Comparison of ENCODE assay signal across 37 cellular contexts in the genomic region with DNA sequence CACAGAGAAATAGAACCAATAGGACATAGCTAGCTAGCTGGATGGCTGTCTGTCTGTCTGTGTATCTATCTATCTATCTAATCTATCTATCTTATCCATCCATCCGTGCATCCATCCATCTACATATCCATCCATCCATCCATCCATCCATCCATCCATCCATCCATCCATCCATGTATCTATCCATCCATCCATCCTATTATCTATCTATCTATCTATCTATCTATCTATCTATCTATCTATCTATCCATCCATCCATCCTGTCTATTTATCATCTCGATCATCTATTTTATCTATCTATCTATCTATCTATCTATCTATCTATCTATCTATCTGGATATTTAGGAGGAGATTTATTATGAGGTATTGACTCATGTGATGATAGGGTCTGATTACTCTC.
A peak's percentile ranks its signal among the peaks of the same experiment; 100 is the strongest.
DNase-seq lines count a peak whose midpoint lies in the region; ATAC-seq, FAIRE-seq and TF ChIP-seq lines count a peak whose summit lies in the region.
"Had no signal": no experiment of that assay in that cellular context is flagged by ENCODE, and none has a peak within 500 bp of the region (broad histone marks: within the 10 kb centered on the region; RNA-seq: fewer than 3 reads in every experiment).

No MANE protein-coding gene starts in this region.

- peaks cover 3% of the 10 kb centered on the region; the same call in 1 of the 2 replicates for H3K23me2 ChIP-seq in H1 (ENCODE audit: low read depth, low read length)

- no peak overlapping the region for H3K4me2 ChIP-seq in K562 (ENCODE audit: insufficient read depth, low read length)
- H3K4me2 ChIP-seq in H1 (ENCODE audit: insufficient read depth in 1 of 2, low read depth in 2 of 2, low read length in 2 of 2): no peak overlapping the region
- H3K4me2 ChIP-seq: A549; BLaER1; BLaER1 treated with 17β-estradiol and CSF1 and Interleukin-3, amounts not matched to agents 10 nM and 100 nM had no signal

- no peak for TF ChIP-seq POLR2A in K562 (conservative IDR thresholded peaks at IDR 0.05)
- no peak for TF ChIP-seq POLR2A in H1 (IDR thresholded peaks at IDR 0.05; ENCODE audit: control extremely low read depth in 1 of 2, low read depth in 2 of 2, low read length in 2 of 2)

- no peak overlapping the region for H3K14ac ChIP-seq in H1 (ENCODE audit: insufficient read length)

- no peak overlapping the region for H3K23ac ChIP-seq in H1 (ENCODE audit: insufficient read length)

- no peaks in the 10 kb centered on the region for H3K36me3 ChIP-seq in HEK293 (ENCODE audit: control insufficient read depth in 2 of 2, insufficient read depth in 1 of 2, low read length in 2 of 2)
- no peaks in the 10 kb centered on the region for H3K36me3 ChIP-seq in K562 (ENCODE audit: control insufficient read depth, insufficient read depth, low read length)
- no peaks in the 10 kb centered on the region for H3K36me3 ChIP-seq in H1 (ENCODE audit: control insufficient read depth in 2 of 4, insufficient read depth in 4 of 4, low read length in 3 of 4)
- H3K36me3 ChIP-seq: BE2C; BLaER1; BLaER1 treated with 17β-estradiol and CSF1 and Interleukin-3, amounts not matched to agents 10 nM and 100 nM had no signal

- peaks cover 24 to 49% of the 10 kb centered on the region in 2 experiments; a peak in 4 of 5 replicates for H3K27me3 ChIP-seq in K562 (ENCODE audit: control insufficient read depth in 2 of 2, insufficient read depth in 2 of 2, low read length in 2 of 2)
- no peaks in the 10 kb centered on the region for H3K27me3 ChIP-seq in H1 (replicated peaks in 1 of 4; ENCODE audit: control insufficient read depth in 3 of 4, extremely low read depth in 1 of 4, insufficient read depth in 3 of 4, low read length in 3 of 4)
- H3K27me3 ChIP-seq: BE2C; BLaER1; BLaER1 treated with 17β-estradiol and CSF1 and Interleukin-3, amounts not matched to agents 10 nM and 100 nM had no signal

- no peak overlapping the region for H2BK12ac ChIP-seq in H1 (ENCODE audit: low read depth, low read length)

- H3K27ac ChIP-seq in HEK293 (ENCODE audit: extremely low read depth, low read depth, low read length) (no peak overlapping the region), K562 (ENCODE audit: extremely low read depth, low read depth, low read length) (no peak overlapping the region), H1 (ENCODE audit: low read depth, low read length) (no peak overlapping the region), caudate nucleus (ENCODE audit: low read depth, low read length) (no peak overlapping the region)
- H3K27ac ChIP-seq: 22Rv1; A549; BLaER1; BLaER1 treated with 17β-estradiol and CSF1 and Interleukin-3, amounts not matched to agents 10 nM and 100 nM; C4-2B had no signal

- no peak overlapping the region for H2BK120ac ChIP-seq in H1 (replicated peaks; ENCODE audit: low read depth, low read length)

- no peak overlapping the region for H3K18ac ChIP-seq in H1 (ENCODE audit: extremely low read depth, low read length)

- no peak overlapping the region for H4K5ac ChIP-seq in H1 (ENCODE audit: insufficient read length, low read depth, low read length)

- no peaks in the 10 kb centered on the region for H3K9me1 ChIP-seq in K562 (ENCODE audit: control insufficient read depth, insufficient read depth, low read length)

- no peak overlapping the region for H3K4ac ChIP-seq in H1 (replicated peaks; ENCODE audit: insufficient read length, low read depth, low read length)

- no peak overlapping the region for H2BK5ac ChIP-seq in H1 (ENCODE audit: low read depth, low read length)

- H3K79me1 ChIP-seq in H1 (ENCODE audit: low read depth, low read length): no peaks in the 10 kb centered on the region

- TF ChIP-seq CTCF in HEK293 (tag by site-specific recombination; IDR thresholded peaks at IDR 0.05): no peak
- no peak for TF ChIP-seq CTCF in K562 (IDR thresholded peaks at IDR 0.05 in 2 of 3, conservative IDR thresholded peaks at IDR 0.05 in 1 of 3; ENCODE audit: insufficient read depth in 2 of 3, low read depth in 1 of 3, low read length in 3 of 3)
- no peak for TF ChIP-seq CTCF in H1 (IDR thresholded peaks at IDR 0.05; ENCODE audit: control extremely low read depth in 1 of 3, insufficient read depth in 1 of 3, low read depth in 1 of 3, low read length in 3 of 3)

- H3K9ac ChIP-seq in K562 (ENCODE audit: insufficient read depth in 1 of 2, low read depth in 2 of 2, low read length in 2 of 2) (no peak overlapping the region), H1 (replicated peaks in 1 of 4; ENCODE audit: extremely low read depth in 1 of 4, low read depth in 3 of 4, low read length in 3 of 4) (no peak overlapping the region)
- H3K9ac ChIP-seq: BLaER1; BLaER1 treated with 17β-estradiol and CSF1 and Interleukin-3, amounts not matched to agents 10 nM and 100 nM had no signal

- peak overlapping the region; percentile 75 for H3K27ac Mint-ChIP-seq in activated T-cell treated with anti-CD3 and anti-CD28 coated beads, Interleukin-2, amount 50 U/mL, for 72 hours
- H3K27ac Mint-ChIP-seq: B cell; CD14-positive monocyte; CD4-positive, alpha-beta memory T cell; CD4-positive, alpha-beta T cell; CD4-positive, CD25-positive, alpha-beta regulatory T cell; CD8-positive, alpha-beta memory T cell; CD8-positive, alpha-beta T cell had no signal

- H3K79me2 ChIP-seq in K562 (ENCODE audit: control insufficient read depth, insufficient read depth, low read length) (no peaks in the 10 kb centered on the region), H1 (ENCODE audit: control insufficient read depth in 1 of 2, insufficient read depth in 2 of 2, low read length in 2 of 2) (no peaks in the 10 kb centered on the region)

- no TSS peak for BruUV-seq in K562 (replicated peaks; lab: Mats Ljungman, UMichigan)

- H3K4me1 ChIP-seq in HEK293 (ENCODE audit: control insufficient read depth, insufficient read depth, low read length): no peaks in the 10 kb centered on the region
- peaks cover 2 to 4% of the 10 kb centered on the region in 2 experiments; a peak in 2 of 5 replicates for H3K4me1 ChIP-seq in K562 (replicated peaks in 1 of 2; ENCODE audit: control insufficient read depth in 2 of 2, insufficient read depth in 2 of 2, low read length in 2 of 2)
- H3K4me1 ChIP-seq in H1 (replicated peaks in 1 of 4; ENCODE audit: control insufficient read depth in 3 of 4, insufficient read depth in 4 of 4, low read length in 3 of 4): no peaks in the 10 kb centered on the region
- H3K4me1 ChIP-seq: A549; BE2C; BLaER1; BLaER1 treated with 17β-estradiol and CSF1 and Interleukin-3, amounts not matched to agents 10 nM and 100 nM; Caco-2 had no signal

- 0% methylated on average over 2 of the region's 2 CpGs for WGBS in K562 (ENCODE audit: insufficient coverage, low coverage, missing lambda C conversion rate)
- WGBS in H1 (ENCODE audit: extremely low coverage in 1 of 2, insufficient coverage in 1 of 2, insufficient read length in 1 of 2, insufficient replicate concordance in 2 of 2, low coverage in 1 of 2, low lambda C conversion rate in 2 of 2, missing lambda C conversion rate in 1 of 2), 2 experiments: 90% methylated on average over 2 of the region's 2 CpGs; no CpG with 5 or more reads in 1 of the 2 experiments

- ATAC-seq in activated T-cell treated with anti-CD3 and anti-CD28 coated beads, Interleukin-2, amount 50 U/mL, for 72 hours (replicated peaks in 1 of 2): no peak
- ATAC-seq in K562: no peak
- ATAC-seq: A549; CD8-positive, alpha-beta T cell had no signal

- FAIRE-seq in K562 (lab: Jason Lieb, UNC): no peak
- FAIRE-seq in H1 (lab: Jason Lieb, UNC): no peak
- FAIRE-seq: A204.1, A549, D721Med had no signal

- no peaks in the 10 kb centered on the region for H4K20me1 ChIP-seq in K562 (replicated peaks; ENCODE audit: control insufficient read depth, insufficient read depth, low read length)
- H4K20me1 ChIP-seq in H1 (replicated peaks in 1 of 2; ENCODE audit: control insufficient read depth in 1 of 2, insufficient read depth in 2 of 2, low read length in 2 of 2): no peaks in the 10 kb centered on the region
- H4K20me1 ChIP-seq: BLaER1; BLaER1 treated with 17β-estradiol and CSF1 and Interleukin-3, amounts not matched to agents 10 nM and 100 nM had no signal

- H3K56ac ChIP-seq in H1 (replicated peaks; ENCODE audit: insufficient read length, low read depth, low read length): peak overlapping the region; percentile 52

- no peak overlapping the region for H3K4me3 ChIP-seq in HEK293 (ENCODE audit: low read depth, low read length)
- no peak overlapping the region for H3K4me3 ChIP-seq in K562
- no peak overlapping the region for H3K4me3 ChIP-seq in H1 (ENCODE audit: extremely low read depth in 1 of 4, insufficient read depth in 2 of 4, low read depth in 3 of 4, low read length in 4 of 4)
- H3K4me3 ChIP-seq: A549; BLaER1; BLaER1 treated with 17β-estradiol and CSF1 and Interleukin-3, amounts not matched to agents 10 nM and 100 nM had no signal

- no peak overlapping the region for H2BK15ac ChIP-seq in H1 (ENCODE audit: low read length)

- DNase-seq in activated T-cell treated with anti-CD3 and anti-CD28 coated beads, Interleukin-2, amount 50 U/mL, for 72 hours: no peak
- DNase-seq in activated T-cell treated with anti-CD3 and anti-CD28 coated beads, Interleukin-2, amount 50 U/mL, for 1 hour: no peak
- DNase-seq in K562 (ENCODE audit: extremely low read depth in 1 of 4, low spot score in 3 of 4): no peak
- no peak for DNase-seq in H1 (ENCODE audit: low read depth in 1 of 2, low spot score in 2 of 2)
- DNase-seq in HT-29 (ENCODE audit: low spot score): no peak
- DNase-seq in NCI-H2171 (lab: John Stamatoyannopoulos, UW): no peak
- no peak for DNase-seq in caudate nucleus (lab: John Stamatoyannopoulos, UW)
- DNase-seq: 8988T; ACHN; AML-193; BE2C; C1 segment of cervical spinal cord; Caco-2; Calu3; CD4-positive, alpha-beta memory T cell; CD4-positive, alpha-beta T cell; CD4-positive, CD25-positive, alpha-beta regulatory T cell; CD8-positive, alpha-beta memory T cell; CD8-positive, alpha-beta T cell; COR-L47; DMS 273 treated with DMSO at 0.1 percent for 48 hours; DMS153; DMS53; DMS79; DMS79 treated with DMSO at 0.1 percent for 48 hours; DND-41; EL had no signal

- H3K4me1 Mint-ChIP-seq in activated T-cell treated with anti-CD3 and anti-CD28 coated beads, Interleukin-2, amount 50 U/mL, for 72 hours (ENCODE audit: low read depth): peaks cover 5% of the 10 kb centered on the region
- H3K4me1 Mint-ChIP-seq: B cell; CD14-positive monocyte; CD4-positive, alpha-beta memory T cell; CD4-positive, CD25-positive, alpha-beta regulatory T cell; CD8-positive, alpha-beta memory T cell had no signal

- no peak for TF ChIP-seq RAD21 in K562 (CRISPR knock-in tag; conservative IDR thresholded peaks at IDR 0.05 in 1 of 2, IDR thresholded peaks at IDR 0.05 in 1 of 2)
- no peak for TF ChIP-seq RAD21 in H1 (IDR thresholded peaks at IDR 0.05 in 1 of 2, conservative IDR thresholded peaks at IDR 0.05 in 1 of 2; ENCODE audit: low read depth in 2 of 2, low read length in 2 of 2)

- no peak overlapping the region for H3K4me3 Mint-ChIP-seq in activated T-cell treated with anti-CD3 and anti-CD28 coated beads, Interleukin-2, amount 50 U/mL, for 72 hours
- H3K4me3 Mint-ChIP-seq: B cell; CD14-positive monocyte; CD4-positive, alpha-beta memory T cell; CD4-positive, alpha-beta T cell; CD4-positive, CD25-positive, alpha-beta regulatory T cell; CD8-positive, alpha-beta memory T cell; CD8-positive, alpha-beta T cell had no signal

- in situ Hi-C loops in K562 (cut with MboI): no loop called here

- no peak overlapping the region for H2BK20ac ChIP-seq in H1 (ENCODE audit: low read length)

- no peaks in the 10 kb centered on the region for H3K36me3 Mint-ChIP-seq in activated T-cell treated with anti-CD3 and anti-CD28 coated beads, Interleukin-2, amount 50 U/mL, for 72 hours (ENCODE audit: insufficient read depth in 2 of 2)
- H3K36me3 Mint-ChIP-seq: CD14-positive monocyte; CD4-positive, alpha-beta memory T cell; CD4-positive, CD25-positive, alpha-beta regulatory T cell; CD8-positive, alpha-beta memory T cell; CD8-positive, alpha-beta T cell had no signal

- H3K9me3 ChIP-seq in HEK293 (ENCODE audit: control insufficient read depth, insufficient read depth, low read depth, low read length): no peaks in the 10 kb centered on the region
- no peaks in the 10 kb centered on the region for H3K9me3 ChIP-seq in K562 (replicated peaks; ENCODE audit: control insufficient read depth, insufficient read depth, low read depth, low read length)
- H3K9me3 ChIP-seq in H1 (ENCODE audit: insufficient read depth in 2 of 2, low read depth in 1 of 2, low read length in 1 of 2): no peaks in the 10 kb centered on the region
- H3K9me3 ChIP-seq: A549; BE2C; BLaER1; BLaER1 treated with 17β-estradiol and CSF1 and Interleukin-3, amounts not matched to agents 10 nM and 100 nM; Caco-2 had no signal

- CTCF ChIA-PET in HEK293 (lab: Yijun Ruan, JAX): interaction anchor here (0.6 to 1.2 kb wide), 2 partner anchors 14 to 141 kb away, joined by 3 to 7 read pairs; no protein-coding TSS in a partner anchor
- CTCF ChIA-PET in K562 (lab: Yijun Ruan, JAX; ENCODE audit: low intra/inter-chr PET ratio): no interaction called here
- CTCF ChIA-PET in H1 (lab: Charles Lee; ENCODE audit: partially characterized antibody): interaction anchor here (1.0 to 1.7 kb wide), 2 partner anchors 58 to 95 kb away, joined by 3 to 4 read pairs; no protein-coding TSS in a partner anchor

- POLR2A ChIA-PET in HEK293 (lab: Yijun Ruan, JAX): no interaction called here
- POLR2A ChIA-PET in K562 (lab: Yijun Ruan, JAX): no interaction called here
- POLR2A ChIA-PET in H1 (lab: Charles Lee; ENCODE audit: partially characterized antibody): no interaction called here

- no peak for TF ChIP-seq EP300 in K562 (IDR thresholded peaks at IDR 0.05; ENCODE audit: low read length)
- no peak for TF ChIP-seq EP300 in H1 (IDR thresholded peaks at IDR 0.05; ENCODE audit: borderline replicate concordance in 1 of 2, low read depth in 2 of 2, low read length in 2 of 2)

- H2AK5ac ChIP-seq in H1 (ENCODE audit: low read depth, low read length): no peak overlapping the region

- H4K8ac ChIP-seq in H1 (ENCODE audit: extremely low read depth, insufficient read depth, low read length): no peak overlapping the region

- H2AFZ ChIP-seq in K562 (ENCODE audit: low read depth, low read length): no peak overlapping the region
- H2AFZ ChIP-seq in H1 (ENCODE audit: low read length): no peak overlapping the region

- intact Hi-C loops in K562 (cut with micrococcal nuclease): no loop called here

- no peaks in the 10 kb centered on the region for H3K9me3 Mint-ChIP-seq in activated T-cell treated with anti-CD3 and anti-CD28 coated beads, Interleukin-2, amount 50 U/mL, for 72 hours
- H3K9me3 Mint-ChIP-seq: CD14-positive monocyte; CD4-positive, alpha-beta memory T cell; CD4-positive, alpha-beta T cell; CD8-positive, alpha-beta memory T cell; CD8-positive, alpha-beta T cell had no signal

- no peaks in the 10 kb centered on the region for H3K27me3 Mint-ChIP-seq in activated T-cell treated with anti-CD3 and anti-CD28 coated beads, Interleukin-2, amount 50 U/mL, for 72 hours (ENCODE audit: low read depth)
- H3K27me3 Mint-ChIP-seq: B cell; CD4-positive, alpha-beta T cell had no signal

- no peak overlapping the region for H4K91ac ChIP-seq in H1 (replicated peaks; ENCODE audit: insufficient read length, low read length)
